In genomic region chr5:123960526-123960925, GRCh38 we compare ENCODE assay signal across 22 cellular contexts.
DNase-seq lines count a peak whose midpoint lies in the region; ATAC-seq, FAIRE-seq and TF ChIP-seq lines count a peak whose summit lies in the region.
"Had no signal": no experiment of that assay in that cellular context is flagged by ENCODE, and none has a peak within 500 bp of the region (broad histone marks: within the 10 kb centered on the region; RNA-seq: fewer than 3 reads in every experiment).

No MANE protein-coding gene starts in this region.

- TF ChIP-seq POLR2A in HepG2 (IDR thresholded peaks at IDR 0.05; ENCODE audit: insufficient read depth in 1 of 2, low read depth in 2 of 2, low read length in 2 of 2): no peak
- no peak for TF ChIP-seq POLR2A in right lobe of liver (IDR thresholded peaks at IDR 0.05)

- no peaks in the 10 kb centered on the region for H4K20me1 ChIP-seq in HepG2 (ENCODE audit: insufficient read depth, low read length)
- H4K20me1 ChIP-seq: BLaER1 treated with 17β-estradiol and CSF1 and Interleukin-3, amounts not matched to agents 10 nM and 100 nM had no signal

- intact Hi-C loops in HepG2 (cut with micrococcal nuclease; ENCODE audit: unreplicated experiment): no loop called here
- intact Hi-C loops in right lobe of liver (cut with DNase I): no loop called here

- DNase-seq in HepG2 (ENCODE audit: low spot score): no peak
- no peak for DNase-seq in right lobe of liver
- DNase-seq in fibroblast of villous mesenchyme (ENCODE audit: low read depth): peak; percentile 44
- no peak for DNase-seq in SW 1271 (lab: John Stamatoyannopoulos, UW)
- DNase-seq in GM10248 (ENCODE audit: extremely low spot score): no peak
- no peak for DNase-seq in COR-L47 (lab: John Stamatoyannopoulos, UW)
- DNase-seq: AML-193; Calu3; CD4-positive, alpha-beta T cell; CD8-positive, alpha-beta T cell; DMS79 treated with DMSO at 0.1 percent for 48 hours; GF-D8 had no signal

- H3K27me3 ChIP-seq in HepG2 (ENCODE audit: control insufficient read depth in 1 of 2, insufficient read depth in 2 of 2, low read length in 2 of 2): no peaks in the 10 kb centered on the region; a peak in 1 of 5 replicates
- no peaks in the 10 kb centered on the region for H3K27me3 ChIP-seq in right lobe of liver
- H3K27me3 ChIP-seq: BLaER1 treated with 17β-estradiol and CSF1 and Interleukin-3, amounts not matched to agents 10 nM and 100 nM had no signal

- TF ChIP-seq EP300 in HepG2 (IDR thresholded peaks at IDR 0.05; ENCODE audit: low read depth in 2 of 2, low read length in 2 of 2): no peak
- TF ChIP-seq EP300 in HepG2 (CRISPR knock-in tag; IDR thresholded peaks at IDR 0.05; ENCODE audit: borderline replicate concordance): no peak

- FAIRE-seq in HepG2 (lab: Jason Lieb, UNC) (no peak), islet of Langerhans (lab: Jason Lieb, UNC) (peak; percentile 27)
- FAIRE-seq: A549, D721Med, G401.6, GM12878, GM12892, GM18507 had no signal

- ATAC-seq in HepG2 (no peak), right lobe of liver (no peak)
- ATAC-seq: A549; CD8-positive, alpha-beta T cell; GM12878 had no signal

- POLR2A ChIA-PET in HepG2 (lab: Yijun Ruan, JAX): no interaction called here
- POLR2A ChIA-PET in GM10248 (lab: Yijun Ruan, JAX): no interaction called here

- H3K27ac ChIP-seq in HepG2 (ENCODE audit: extremely low read length, insufficient read depth, low read length): no peak overlapping the region
- H3K27ac ChIP-seq in right lobe of liver: no peak overlapping the region
- H3K27ac ChIP-seq: 22Rv1; A549; BLaER1 treated with 17β-estradiol and CSF1 and Interleukin-3, amounts not matched to agents 10 nM and 100 nM; C4-2B had no signal

- H3K4me3 ChIP-seq in HepG2 (replicated peaks in 1 of 3; ENCODE audit: insufficient read depth in 1 of 3, low read depth in 2 of 3, low read length in 3 of 3) (no peak overlapping the region), right lobe of liver (no peak overlapping the region), fibroblast of villous mesenchyme (ENCODE audit: low read depth, low read length) (no peak overlapping the region)
- H3K4me3 ChIP-seq: A549; BLaER1 treated with 17β-estradiol and CSF1 and Interleukin-3, amounts not matched to agents 10 nM and 100 nM; GM12878 had no signal

- H3K4me2 ChIP-seq in HepG2 (ENCODE audit: low read depth, low read length): no peak overlapping the region
- H3K4me2 ChIP-seq: A549; BLaER1 treated with 17β-estradiol and CSF1 and Interleukin-3, amounts not matched to agents 10 nM and 100 nM had no signal

- BruUV-seq in HepG2 (replicated peaks; lab: Mats Ljungman, UMichigan): no TSS peak

- CTCF ChIA-PET in HepG2 (lab: Yijun Ruan, JAX; ENCODE audit: low intra/inter-chr PET ratio, low total read pairs): no interaction called here
- CTCF ChIA-PET in GM10248 (lab: Yijun Ruan, JAX): no interaction called here

- TF ChIP-seq CTCF in HepG2 (CRISPR knock-in tag; IDR thresholded peaks at IDR 0.05) (no peak), right lobe of liver (IDR thresholded peaks at IDR 0.05) (no peak), fibroblast of villous mesenchyme (IDR thresholded peaks at IDR 0.05; ENCODE audit: insufficient read depth, low read depth, low read length) (no peak), GM10248 (IDR thresholded peaks at IDR 0.05; ENCODE audit: control extremely low read depth, extremely low read depth, low read depth, missing control alignments) (no peak)

- H3K4me1 ChIP-seq in HepG2 (ENCODE audit: insufficient read depth, low read length) (peaks cover 7% of the 10 kb centered on the region), right lobe of liver (no peaks in the 10 kb centered on the region)
- H3K4me1 ChIP-seq: A549; BLaER1 treated with 17β-estradiol and CSF1 and Interleukin-3, amounts not matched to agents 10 nM and 100 nM had no signal

- H3K9ac ChIP-seq in HepG2 (ENCODE audit: insufficient read depth, low read depth, low read length): no peak overlapping the region
- H3K9ac ChIP-seq: BLaER1 treated with 17β-estradiol and CSF1 and Interleukin-3, amounts not matched to agents 10 nM and 100 nM had no signal

- H3K79me2 ChIP-seq in HepG2 (ENCODE audit: insufficient read depth, low read length): no peaks in the 10 kb centered on the region

- no peak for TF ChIP-seq RAD21 in HepG2 (CRISPR knock-in tag; IDR thresholded peaks at IDR 0.05)

- no peaks in the 10 kb centered on the region for H3K9me3 ChIP-seq in HepG2 (ENCODE audit: low read length)
- H3K9me3 ChIP-seq in right lobe of liver: no peaks in the 10 kb centered on the region
- H3K9me3 ChIP-seq: A549; BLaER1 treated with 17β-estradiol and CSF1 and Interleukin-3, amounts not matched to agents 10 nM and 100 nM had no signal

- H3K36me3 ChIP-seq in HepG2 (replicated peaks in 1 of 2; ENCODE audit: control insufficient read depth in 1 of 2, insufficient read depth in 2 of 2, low read length in 2 of 2): no peaks in the 10 kb centered on the region
- no peaks in the 10 kb centered on the region for H3K36me3 ChIP-seq in right lobe of liver
- H3K36me3 ChIP-seq: BLaER1 treated with 17β-estradiol and CSF1 and Interleukin-3, amounts not matched to agents 10 nM and 100 nM had no signal

- in situ Hi-C loops in HepG2 (cut with HindIII; ENCODE audit: extremely low pct_ligation_motif_present, low pct_unique_long_range_greater_than_20kb): no loop called here

- 9% methylated on average over 5 of the region's 5 CpGs for WGBS in HepG2 (ENCODE audit: low lambda C conversion rate)
- 59% methylated on average over 5 of the region's 5 CpGs for WGBS in right lobe of liver (ENCODE audit: insufficient coverage, low coverage, low lambda C conversion rate, missing lambda C conversion rate)

- peak overlapping the region; percentile 52 for H2AFZ ChIP-seq in HepG2 (ENCODE audit: low read length)

TF ChIP-seq in HepG2, 621 proteins besides CTCF, POLR2A, EP300 and RAD21 (continues in another document):
- TF ChIP-seq, protein P1, sequence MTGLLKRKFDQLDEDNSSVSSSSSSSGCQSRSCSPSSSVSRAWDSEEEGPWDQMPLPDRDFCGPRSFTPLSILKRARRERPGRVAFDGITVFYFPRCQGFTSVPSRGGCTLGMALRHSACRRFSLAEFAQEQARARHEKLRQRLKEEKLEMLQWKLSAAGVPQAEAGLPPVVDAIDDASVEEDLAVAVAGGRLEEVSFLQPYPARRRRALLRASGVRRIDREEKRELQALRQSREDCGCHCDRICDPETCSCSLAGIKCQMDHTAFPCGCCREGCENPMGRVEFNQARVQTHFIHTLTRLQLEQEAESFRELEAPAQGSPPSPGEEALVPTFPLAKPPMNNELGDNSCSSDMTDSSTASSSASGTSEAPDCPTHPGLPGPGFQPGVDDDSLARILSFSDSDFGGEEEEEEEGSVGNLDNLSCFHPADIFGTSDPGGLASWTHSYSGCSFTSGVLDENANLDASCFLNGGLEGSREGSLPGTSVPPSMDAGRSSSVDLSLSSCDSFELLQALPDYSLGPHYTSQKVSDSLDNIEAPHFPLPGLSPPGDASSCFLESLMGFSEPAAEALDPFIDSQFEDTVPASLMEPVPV (CRISPR knock-in tag; IDR thresholded peaks at IDR 0.05): no peak
- TF ChIP-seq ZNF83 (CRISPR knock-in tag; IDR thresholded peaks at IDR 0.05; ENCODE audit: borderline replicate concordance) (no peak), ZNF205 (CRISPR knock-in tag; IDR thresholded peaks at IDR 0.05) (no peak)
- TF ChIP-seq, protein P2, sequence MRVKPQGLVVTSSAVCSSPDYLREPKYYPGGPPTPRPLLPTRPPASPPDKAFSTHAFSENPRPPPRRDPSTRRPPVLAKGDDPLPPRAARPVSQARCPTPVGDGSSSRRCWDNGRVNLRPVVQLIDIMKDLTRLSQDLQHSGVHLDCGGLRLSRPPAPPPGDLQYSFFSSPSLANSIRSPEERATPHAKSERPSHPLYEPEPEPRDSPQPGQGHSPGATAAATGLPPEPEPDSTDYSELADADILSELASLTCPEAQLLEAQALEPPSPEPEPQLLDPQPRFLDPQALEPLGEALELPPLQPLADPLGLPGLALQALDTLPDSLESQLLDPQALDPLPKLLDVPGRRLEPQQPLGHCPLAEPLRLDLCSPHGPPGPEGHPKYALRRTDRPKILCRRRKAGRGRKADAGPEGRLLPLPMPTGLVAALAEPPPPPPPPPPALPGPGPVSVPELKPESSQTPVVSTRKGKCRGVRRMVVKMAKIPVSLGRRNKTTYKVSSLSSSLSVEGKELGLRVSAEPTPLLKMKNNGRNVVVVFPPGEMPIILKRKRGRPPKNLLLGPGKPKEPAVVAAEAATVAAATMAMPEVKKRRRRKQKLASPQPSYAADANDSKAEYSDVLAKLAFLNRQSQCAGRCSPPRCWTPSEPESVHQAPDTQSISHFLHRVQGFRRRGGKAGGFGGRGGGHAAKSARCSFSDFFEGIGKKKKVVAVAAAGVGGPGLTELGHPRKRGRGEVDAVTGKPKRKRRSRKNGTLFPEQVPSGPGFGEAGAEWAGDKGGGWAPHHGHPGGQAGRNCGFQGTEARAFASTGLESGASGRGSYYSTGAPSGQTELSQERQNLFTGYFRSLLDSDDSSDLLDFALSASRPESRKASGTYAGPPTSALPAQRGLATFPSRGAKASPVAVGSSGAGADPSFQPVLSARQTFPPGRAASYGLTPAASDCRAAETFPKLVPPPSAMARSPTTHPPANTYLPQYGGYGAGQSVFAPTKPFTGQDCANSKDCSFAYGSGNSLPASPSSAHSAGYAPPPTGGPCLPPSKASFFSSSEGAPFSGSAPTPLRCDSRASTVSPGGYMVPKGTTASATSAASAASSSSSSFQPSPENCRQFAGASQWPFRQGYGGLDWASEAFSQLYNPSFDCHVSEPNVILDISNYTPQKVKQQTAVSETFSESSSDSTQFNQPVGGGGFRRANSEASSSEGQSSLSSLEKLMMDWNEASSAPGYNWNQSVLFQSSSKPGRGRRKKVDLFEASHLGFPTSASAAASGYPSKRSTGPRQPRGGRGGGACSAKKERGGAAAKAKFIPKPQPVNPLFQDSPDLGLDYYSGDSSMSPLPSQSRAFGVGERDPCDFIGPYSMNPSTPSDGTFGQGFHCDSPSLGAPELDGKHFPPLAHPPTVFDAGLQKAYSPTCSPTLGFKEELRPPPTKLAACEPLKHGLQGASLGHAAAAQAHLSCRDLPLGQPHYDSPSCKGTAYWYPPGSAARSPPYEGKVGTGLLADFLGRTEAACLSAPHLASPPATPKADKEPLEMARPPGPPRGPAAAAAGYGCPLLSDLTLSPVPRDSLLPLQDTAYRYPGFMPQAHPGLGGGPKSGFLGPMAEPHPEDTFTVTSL (CRISPR knock-in tag; IDR thresholded peaks at IDR 0.05; ENCODE audit: borderline replicate concordance): no peak
